ENCODE assay signal across 10 cellular contexts in the genomic region with DNA sequence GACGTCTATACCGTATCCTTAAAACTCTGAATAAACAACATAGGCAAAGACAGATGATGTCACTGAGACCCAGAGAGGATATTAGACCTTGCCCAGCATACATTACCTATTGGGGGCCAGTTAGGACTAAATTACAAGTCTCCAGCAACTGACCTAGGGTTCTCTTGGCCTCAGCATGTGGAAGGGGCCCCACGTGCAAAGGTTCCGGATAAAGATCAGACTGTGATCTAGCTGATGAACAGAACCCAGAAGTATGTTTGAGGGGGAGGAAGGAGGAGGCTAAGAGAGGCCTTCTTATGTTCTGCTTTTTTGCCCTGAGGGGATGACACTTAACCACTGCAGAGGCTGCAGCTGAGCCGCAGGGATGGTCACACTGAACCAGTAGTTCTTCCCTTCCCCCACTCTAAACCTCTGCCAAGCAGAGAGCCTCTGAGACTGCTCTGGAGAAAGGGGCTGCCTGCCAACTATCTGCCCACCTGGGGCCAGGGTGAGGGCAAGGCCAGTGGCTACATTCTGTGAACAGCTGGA. TPM values are rescaled to one million over a fixed set of nuclear protein-coding genes. Genes with fewer than 3 reads are reported as not detected.
DNase-seq lines count a peak whose midpoint lies in the region; ATAC-seq, FAIRE-seq and TF ChIP-seq lines count a peak whose summit lies in the region.
"Had no signal": no experiment of that assay in that cellular context is flagged by ENCODE, and none has a peak within 500 bp of the region (broad histone marks: within the 10 kb centered on the region; RNA-seq: fewer than 3 reads in every experiment).

No MANE protein-coding gene starts in this region.

- BruUV-seq in PC-3 (replicated peaks; lab: Mats Ljungman, UMichigan), result no TSS peak

- H3K9ac ChIP-seq in PC-3 (ENCODE audit: low read length) (no peak overlapping the region), kidney (ENCODE audit: low read length in 2 of 2) (no peak overlapping the region)
- H3K9ac ChIP-seq: KMS-11 had no signal

- no peaks in the 10 kb centered on the region for H3K27me3 ChIP-seq in PC-3 (ENCODE audit: low read length)

- no peak overlapping the region for H2AFZ ChIP-seq in PC-3 (ENCODE audit: low read length)

- no peak overlapping the region for H3K4me2 ChIP-seq in PC-3 (ENCODE audit: low read length)
- H3K4me2 ChIP-seq: KMS-11 had no signal

- H3K4me1 ChIP-seq in PC-3 (ENCODE audit: insufficient read depth, low read length) (0 out of 2 replicates have a peak, but pooled peaks cover 5% of the 10 kb centered on the region), kidney (ENCODE audit: control insufficient read depth in 1 of 2, insufficient read depth in 1 of 2, low read depth in 1 of 2, low read length in 2 of 2) (no peaks in the 10 kb centered on the region)

- no peaks in the 10 kb centered on the region for H4K20me1 ChIP-seq in PC-3 (ENCODE audit: low read length)

- H3K9me3 Mint-ChIP-seq in type B pancreatic cell, result no peaks in the 10 kb centered on the region

- no peaks in the 10 kb centered on the region for H3K36me3 ChIP-seq in PC-3 (ENCODE audit: low read depth, low read length)
- no peaks in the 10 kb centered on the region for H3K36me3 ChIP-seq in kidney (ENCODE audit: control insufficient read depth in 1 of 2, insufficient read depth in 2 of 2, low read length in 2 of 2)

- DNase-seq in Right ventricle myocardium superior, result peak; percentile 52
- DNase-seq in cardiac septum (ENCODE audit: low spot score), result no peak
- peak; percentile 33 for DNase-seq in PC-3
- DNase-seq in left ventricle myocardium superior, result peak; percentile 38
- DNase-seq in type B pancreatic cell (ENCODE audit: extremely low spot score, unreplicated experiment), result no peak
- DNase-seq in kidney, result no peak

- ATAC-seq in Right ventricle myocardium superior (ENCODE audit: poor library complexity) (no peak), PC-3 (no peak), left ventricle myocardium superior (no peak), GM19324 (IDR thresholded peaks at IDR 0.05; ENCODE audit: low FRiP score, unreplicated experiment) (no peak), HG03565 (IDR thresholded peaks at IDR 0.05; ENCODE audit: unreplicated experiment) (no peak)

- POLR2A ChIA-PET in PC-3 (lab: Charles Lee; ENCODE audit: unreplicated experiment), result no interaction called here

- peaks cover 20% of the 10 kb centered on the region for H3K4me1 Mint-ChIP-seq in type B pancreatic cell (ENCODE audit: unreplicated experiment)

- H3K27ac Mint-ChIP-seq in type B pancreatic cell, result no peak overlapping the region

- CTCF ChIA-PET in PC-3 (lab: Charles Lee), result no interaction called here

- H3K27ac ChIP-seq in PC-3 (ENCODE audit: low read length), result no peak overlapping the region
- no peak overlapping the region for H3K27ac ChIP-seq in kidney (ENCODE audit: low read depth in 2 of 2, low read length in 2 of 2)
- H3K27ac ChIP-seq: KMS-11 had no signal

- no peaks in the 10 kb centered on the region for H3F3A ChIP-seq in PC-3 (ENCODE audit: low read length, unreplicated experiment)

- intact Hi-C loops in Right ventricle myocardium superior (cut with DNase I), result no loop called here
- intact Hi-C loops in cardiac septum (cut with DNase I), result loop anchor here (10.0 kb wide), 2 partner anchors 125 to 275 kb away; no protein-coding TSS in a partner anchor
- intact Hi-C loops in PC-3 (cut with micrococcal nuclease), result loop anchor here (10.0 kb wide), 2 partner anchors 215 to 245 kb away; a partner anchor contains a TSS
- intact Hi-C loops in left ventricle myocardium superior (cut with micrococcal nuclease), result no loop called here
- intact Hi-C loops in kidney (cut with DNase I), result no loop called here

- H3K9me3 ChIP-seq in PC-3 (ENCODE audit: low read length) (no peaks in the 10 kb centered on the region), kidney (ENCODE audit: control insufficient read depth in 1 of 2, low read length in 2 of 2) (no peaks in the 10 kb centered on the region)

- peaks cover under 1% of the 10 kb centered on the region; the same call in 1 of the 2 replicates for H3K79me2 ChIP-seq in PC-3 (ENCODE audit: low read length)

- no peaks in the 10 kb centered on the region for H3K27me3 Mint-ChIP-seq in type B pancreatic cell

- H3K4me3 Mint-ChIP-seq in type B pancreatic cell, result peak overlapping the region; percentile 56

- FAIRE-seq in kidney (lab: Jason Lieb, UNC), result no peak
- FAIRE-seq: endometrium had no signal

- no peak for TF ChIP-seq CTCF in PC-3 (conservative IDR thresholded peaks at IDR 0.05; ENCODE audit: low read depth, low read length)
- TF ChIP-seq CTCF in type B pancreatic cell (conservative IDR thresholded peaks at IDR 0.05), result no peak
- no peak for TF ChIP-seq CTCF in kidney (IDR thresholded peaks at IDR 0.05; ENCODE audit: borderline replicate concordance, extremely low read depth, insufficient read depth)

- H3K4me3 ChIP-seq in PC-3 (ENCODE audit: low read length), result no peak overlapping the region
- H3K4me3 ChIP-seq in kidney (ENCODE audit: low read length in 2 of 2), result no peak overlapping the region

- H3K9me2 ChIP-seq in PC-3 (replicated peaks; ENCODE audit: low read length), result no peaks in the 10 kb centered on the region

- H3K36me3 Mint-ChIP-seq in type B pancreatic cell, result no peaks in the 10 kb centered on the region

RNA-seq across cellular contexts. Expression of a gene that starts 24.0 kb away (rescaled TPM):
- total RNA-seq in Right ventricle myocardium superior (34.8 TPM), cardiac septum (54.7 TPM), PC-3 (2014; rRNA removed) (15.3 and 28.5 TPM in 2 replicates), left ventricle myocardium superior (40.2 TPM), type B pancreatic cell (ENCODE audit: low replicate concordance) (60.3 and 66.4 TPM in 2 replicates), kidney (102 TPM)
- polyA plus RNA-seq in kidney (ENCODE audit: insufficient read depth, low read depth, low replicate concordance), result 4.8 TPM

Comparison
In these comparisons a context has a peak if more than half of its experiments do, and no peak if none do; other contexts are left out.
1. DNase-seq: peak in Right ventricle myocardium superior (single experiment), PC-3 (single experiment) and left ventricle myocardium superior (single experiment); none in cardiac septum (single experiment), type B pancreatic cell (single experiment) and kidney (single experiment).
2. intact Hi-C loops: an anchor here in cardiac septum (10.0 kb wide) and PC-3 (10.0 kb wide); none called in Right ventricle myocardium superior, left ventricle myocardium superior and kidney.